In the genomic region with DNA sequence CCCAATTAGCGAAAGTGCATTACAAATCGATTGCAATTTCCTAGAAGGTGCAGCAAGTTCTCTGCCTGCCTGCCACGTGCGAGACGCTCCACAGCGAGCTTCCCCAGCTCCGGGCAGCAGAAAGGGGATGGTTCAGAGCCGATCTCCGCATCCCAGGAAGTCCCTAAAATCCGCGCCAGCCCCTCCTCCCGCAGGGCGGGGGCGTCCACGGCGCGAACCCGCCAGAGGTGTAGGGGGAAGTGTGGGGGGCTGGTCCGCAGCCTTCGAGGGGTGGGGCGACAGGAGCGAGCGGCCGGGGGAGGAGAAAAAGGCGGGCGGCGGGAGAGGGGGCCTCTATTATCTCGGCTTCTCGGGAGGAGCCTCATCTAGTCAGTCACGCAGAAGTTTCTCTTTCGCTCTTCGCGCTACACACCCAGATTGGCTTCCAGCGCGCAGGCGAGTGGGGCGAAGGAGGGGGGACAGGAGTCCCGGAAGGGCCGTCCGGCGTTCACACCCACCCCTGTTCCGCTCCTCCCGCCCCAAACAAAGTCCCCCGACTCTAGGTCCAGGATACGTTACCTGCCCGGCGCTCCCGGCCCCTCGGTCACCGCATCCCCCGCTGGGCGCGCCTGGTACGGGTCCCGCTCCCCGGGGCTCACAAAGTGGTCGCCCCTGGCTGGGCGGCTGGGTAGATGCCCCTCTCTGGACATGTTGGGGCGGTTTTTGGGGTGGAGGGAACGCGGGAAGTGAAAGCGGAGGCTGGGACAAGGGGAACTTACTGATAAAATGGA, we compare ENCODE assay signal across 1 cellular context.
TF ChIP-seq lines count a peak whose summit lies in the region.

No MANE protein-coding gene starts in this region.

TF ChIP-seq in K562, 482 proteins besides CTCF, POLR2A, EP300 and RAD21 (continued from another document and continues in another):
- TF ChIP-seq, protein P1, sequence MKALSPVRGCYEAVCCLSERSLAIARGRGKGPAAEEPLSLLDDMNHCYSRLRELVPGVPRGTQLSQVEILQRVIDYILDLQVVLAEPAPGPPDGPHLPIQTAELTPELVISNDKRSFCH (CRISPR knock-in tag; IDR thresholded peaks at IDR 0.05) = no peak
- TF ChIP-seq, protein P1 (tag; IDR thresholded peaks at IDR 0.05) = no peak
- TF ChIP-seq FOXJ2 (tag; IDR thresholded peaks at IDR 0.05) (no peak), ZNF699 (CRISPR knock-in tag; IDR thresholded peaks at IDR 0.05; ENCODE audit: insufficient replicate concordance) (no peak), PCBP1 (IDR thresholded peaks at IDR 0.05; ENCODE audit: low read depth, low read length, poor library complexity, severe bottlenecking) (peak; percentile 93), ZNF12 (CRISPR knock-in tag; IDR thresholded peaks at IDR 0.05) (no peak), GABPA (tag; conservative IDR thresholded peaks at IDR 0.05; ENCODE audit: low read depth) (peak; percentile 88), NR4A1 (CRISPR knock-in tag; IDR thresholded peaks at IDR 0.05) (no peak), NR4A1 (tag; IDR thresholded peaks at IDR 0.05) (no peak), DNMT1 (IDR thresholded peaks at IDR 0.05) (no peak), RBBP5 (IDR thresholded peaks at IDR 0.05; ENCODE audit: borderline replicate concordance, insufficient read depth, low read length, poor library complexity, severe bottlenecking) (peak; percentile 93), ZZZ3 (IDR thresholded peaks at IDR 0.05) (no peak), NR2C1 (IDR thresholded peaks at IDR 0.05) (no peak), NR2C1 (tag; IDR thresholded peaks at IDR 0.05) (no peak), MAZ (CRISPR knock-in tag; conservative IDR thresholded peaks at IDR 0.05 in 1 of 2, IDR thresholded peaks at IDR 0.05 in 1 of 2) (peak; percentile 96 to 98), DACH1 (IDR thresholded peaks at IDR 0.05; ENCODE audit: partially characterized antibody) (peak; percentile 5), EGR1 (conservative IDR thresholded peaks at IDR 0.05) (peak; percentile 98), MCM5 (IDR thresholded peaks at IDR 0.05; ENCODE audit: low read depth) (no peak), E2F3 (CRISPR knock-in tag; IDR thresholded peaks at IDR 0.05) (0 out of 2 replicates have a peak, but pooled peaks have one; percentile 33), MEF2D (tag; conservative IDR thresholded peaks at IDR 0.05; ENCODE audit: low read depth) (peak; percentile 13; the same call in 1 of the 2 replicates), FOSL1 (tag; conservative IDR thresholded peaks at IDR 0.05) (no peak), KLF6 (CRISPR knock-in tag; IDR thresholded peaks at IDR 0.05; ENCODE audit: borderline replicate concordance) (0 out of 2 replicates have a peak, but pooled peaks have one; percentile 11), ZNF133 (CRISPR knock-in tag; IDR thresholded peaks at IDR 0.05) (no peak), ELF4 (CRISPR knock-in tag; IDR thresholded peaks at IDR 0.05) (no peak; the same call in 1 of the 2 replicates), NR2F6 (CRISPR knock-in tag; IDR thresholded peaks at IDR 0.05) (no peak), SLC30A9 (CRISPR knock-in tag; IDR thresholded peaks at IDR 0.05) (no peak), RB1 (IDR thresholded peaks at IDR 0.05; ENCODE audit: low read depth) (peak; percentile 56), RFX7 (CRISPR knock-in tag; IDR thresholded peaks at IDR 0.05) (0 out of 2 replicates have a peak, but pooled peaks have one; percentile 51), PPARD (CRISPR knock-in tag; IDR thresholded peaks at IDR 0.05) (no peak), ZFP36 (IDR thresholded peaks at IDR 0.05; ENCODE audit: low read depth, low read length, partially characterized antibody) (no peak), ELF2 (CRISPR knock-in tag; IDR thresholded peaks at IDR 0.05) (0 out of 2 replicates have a peak, but pooled peaks have one; percentile 36), MYNN (IDR thresholded peaks at IDR 0.05) (0 out of 2 replicates have a peak, but pooled peaks have one; percentile 25), MYNN (CRISPR knock-in tag; IDR thresholded peaks at IDR 0.05) (no peak), NFATC3 (IDR thresholded peaks at IDR 0.05) (no peak), HDGF (IDR thresholded peaks at IDR 0.05) (no peak), CBX5 (IDR thresholded peaks at IDR 0.05; ENCODE audit: borderline replicate concordance, low read depth) (no peak), SMARCB1 (IDR thresholded peaks at IDR 0.05; ENCODE audit: insufficient read length, low read depth) (no peak), POLR2G (IDR thresholded peaks at IDR 0.05; ENCODE audit: low read depth, low read length) (peak; percentile 87), BMI1 (IDR thresholded peaks at IDR 0.05; ENCODE audit: low read length) (no peak), ASH1L (IDR thresholded peaks at IDR 0.05; ENCODE audit: borderline replicate concordance, low read depth, partially characterized antibody) (no peak), CBFA2T3 (IDR thresholded peaks at IDR 0.05) (no peak)
- TF ChIP-seq, protein P2, sequence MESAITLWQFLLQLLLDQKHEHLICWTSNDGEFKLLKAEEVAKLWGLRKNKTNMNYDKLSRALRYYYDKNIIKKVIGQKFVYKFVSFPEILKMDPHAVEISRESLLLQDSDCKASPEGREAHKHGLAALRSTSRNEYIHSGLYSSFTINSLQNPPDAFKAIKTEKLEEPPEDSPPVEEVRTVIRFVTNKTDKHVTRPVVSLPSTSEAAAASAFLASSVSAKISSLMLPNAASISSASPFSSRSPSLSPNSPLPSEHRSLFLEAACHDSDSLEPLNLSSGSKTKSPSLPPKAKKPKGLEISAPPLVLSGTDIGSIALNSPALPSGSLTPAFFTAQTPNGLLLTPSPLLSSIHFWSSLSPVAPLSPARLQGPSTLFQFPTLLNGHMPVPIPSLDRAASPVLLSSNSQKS (CRISPR knock-in tag; IDR thresholded peaks at IDR 0.05) = no peak
- TF ChIP-seq, protein P3, sequence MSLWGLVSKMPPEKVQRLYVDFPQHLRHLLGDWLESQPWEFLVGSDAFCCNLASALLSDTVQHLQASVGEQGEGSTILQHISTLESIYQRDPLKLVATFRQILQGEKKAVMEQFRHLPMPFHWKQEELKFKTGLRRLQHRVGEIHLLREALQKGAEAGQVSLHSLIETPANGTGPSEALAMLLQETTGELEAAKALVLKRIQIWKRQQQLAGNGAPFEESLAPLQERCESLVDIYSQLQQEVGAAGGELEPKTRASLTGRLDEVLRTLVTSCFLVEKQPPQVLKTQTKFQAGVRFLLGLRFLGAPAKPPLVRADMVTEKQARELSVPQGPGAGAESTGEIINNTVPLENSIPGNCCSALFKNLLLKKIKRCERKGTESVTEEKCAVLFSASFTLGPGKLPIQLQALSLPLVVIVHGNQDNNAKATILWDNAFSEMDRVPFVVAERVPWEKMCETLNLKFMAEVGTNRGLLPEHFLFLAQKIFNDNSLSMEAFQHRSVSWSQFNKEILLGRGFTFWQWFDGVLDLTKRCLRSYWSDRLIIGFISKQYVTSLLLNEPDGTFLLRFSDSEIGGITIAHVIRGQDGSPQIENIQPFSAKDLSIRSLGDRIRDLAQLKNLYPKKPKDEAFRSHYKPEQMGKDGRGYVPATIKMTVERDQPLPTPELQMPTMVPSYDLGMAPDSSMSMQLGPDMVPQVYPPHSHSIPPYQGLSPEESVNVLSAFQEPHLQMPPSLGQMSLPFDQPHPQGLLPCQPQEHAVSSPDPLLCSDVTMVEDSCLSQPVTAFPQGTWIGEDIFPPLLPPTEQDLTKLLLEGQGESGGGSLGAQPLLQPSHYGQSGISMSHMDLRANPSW (CRISPR knock-in tag; IDR thresholded peaks at IDR 0.05) = no peak
- TF ChIP-seq, protein P4, sequence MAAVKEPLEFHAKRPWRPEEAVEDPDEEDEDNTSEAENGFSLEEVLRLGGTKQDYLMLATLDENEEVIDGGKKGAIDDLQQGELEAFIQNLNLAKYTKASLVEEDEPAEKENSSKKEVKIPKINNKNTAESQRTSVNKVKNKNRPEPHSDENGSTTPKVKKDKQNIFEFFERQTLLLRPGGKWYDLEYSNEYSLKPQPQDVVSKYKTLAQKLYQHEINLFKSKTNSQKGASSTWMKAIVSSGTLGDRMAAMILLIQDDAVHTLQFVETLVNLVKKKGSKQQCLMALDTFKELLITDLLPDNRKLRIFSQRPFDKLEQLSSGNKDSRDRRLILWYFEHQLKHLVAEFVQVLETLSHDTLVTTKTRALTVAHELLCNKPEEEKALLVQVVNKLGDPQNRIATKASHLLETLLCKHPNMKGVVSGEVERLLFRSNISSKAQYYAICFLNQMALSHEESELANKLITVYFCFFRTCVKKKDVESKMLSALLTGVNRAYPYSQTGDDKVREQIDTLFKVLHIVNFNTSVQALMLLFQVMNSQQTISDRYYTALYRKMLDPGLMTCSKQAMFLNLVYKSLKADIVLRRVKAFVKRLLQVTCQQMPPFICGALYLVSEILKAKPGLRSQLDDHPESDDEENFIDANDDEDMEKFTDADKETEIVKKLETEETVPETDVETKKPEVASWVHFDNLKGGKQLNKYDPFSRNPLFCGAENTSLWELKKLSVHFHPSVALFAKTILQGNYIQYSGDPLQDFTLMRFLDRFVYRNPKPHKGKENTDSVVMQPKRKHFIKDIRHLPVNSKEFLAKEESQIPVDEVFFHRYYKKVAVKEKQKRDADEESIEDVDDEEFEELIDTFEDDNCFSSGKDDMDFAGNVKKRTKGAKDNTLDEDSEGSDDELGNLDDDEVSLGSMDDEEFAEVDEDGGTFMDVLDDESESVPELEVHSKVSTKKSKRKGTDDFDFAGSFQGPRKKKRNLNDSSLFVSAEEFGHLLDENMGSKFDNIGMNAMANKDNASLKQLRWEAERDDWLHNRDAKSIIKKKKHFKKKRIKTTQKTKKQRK (IDR thresholded peaks at IDR 0.05; ENCODE audit: borderline replicate concordance, low read depth, low read length) = no peak
- TF ChIP-seq, protein P5, sequence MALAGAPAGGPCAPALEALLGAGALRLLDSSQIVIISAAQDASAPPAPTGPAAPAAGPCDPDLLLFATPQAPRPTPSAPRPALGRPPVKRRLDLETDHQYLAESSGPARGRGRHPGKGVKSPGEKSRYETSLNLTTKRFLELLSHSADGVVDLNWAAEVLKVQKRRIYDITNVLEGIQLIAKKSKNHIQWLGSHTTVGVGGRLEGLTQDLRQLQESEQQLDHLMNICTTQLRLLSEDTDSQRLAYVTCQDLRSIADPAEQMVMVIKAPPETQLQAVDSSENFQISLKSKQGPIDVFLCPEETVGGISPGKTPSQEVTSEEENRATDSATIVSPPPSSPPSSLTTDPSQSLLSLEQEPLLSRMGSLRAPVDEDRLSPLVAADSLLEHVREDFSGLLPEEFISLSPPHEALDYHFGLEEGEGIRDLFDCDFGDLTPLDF (CRISPR knock-in tag; IDR thresholded peaks at IDR 0.05) = peak; percentile 79; the same call in 1 of the 2 replicates
- TF ChIP-seq, protein P6, sequence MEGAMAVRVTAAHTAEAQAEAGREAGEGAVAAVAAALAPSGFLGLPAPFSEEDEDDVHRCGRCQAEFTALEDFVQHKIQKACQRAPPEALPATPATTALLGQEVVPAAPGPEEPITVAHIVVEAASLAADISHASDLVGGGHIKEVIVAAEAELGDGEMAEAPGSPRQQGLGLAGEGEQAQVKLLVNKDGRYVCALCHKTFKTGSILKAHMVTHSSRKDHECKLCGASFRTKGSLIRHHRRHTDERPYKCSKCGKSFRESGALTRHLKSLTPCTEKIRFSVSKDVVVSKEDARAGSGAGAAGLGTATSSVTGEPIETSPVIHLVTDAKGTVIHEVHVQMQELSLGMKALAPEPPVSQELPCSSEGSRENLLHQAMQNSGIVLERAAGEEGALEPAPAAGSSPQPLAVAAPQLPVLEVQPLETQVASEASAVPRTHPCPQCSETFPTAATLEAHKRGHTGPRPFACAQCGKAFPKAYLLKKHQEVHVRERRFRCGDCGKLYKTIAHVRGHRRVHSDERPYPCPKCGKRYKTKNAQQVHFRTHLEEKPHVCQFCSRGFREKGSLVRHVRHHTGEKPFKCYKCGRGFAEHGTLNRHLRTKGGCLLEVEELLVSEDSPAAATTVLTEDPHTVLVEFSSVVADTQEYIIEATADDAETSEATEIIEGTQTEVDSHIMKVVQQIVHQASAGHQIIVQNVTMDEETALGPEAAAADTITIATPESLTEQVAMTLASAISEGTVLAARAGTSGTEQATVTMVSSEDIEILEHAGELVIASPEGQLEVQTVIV (CRISPR knock-in tag; IDR thresholded peaks at IDR 0.05; ENCODE audit: borderline replicate concordance) = no peak
- TF ChIP-seq, protein P7, sequence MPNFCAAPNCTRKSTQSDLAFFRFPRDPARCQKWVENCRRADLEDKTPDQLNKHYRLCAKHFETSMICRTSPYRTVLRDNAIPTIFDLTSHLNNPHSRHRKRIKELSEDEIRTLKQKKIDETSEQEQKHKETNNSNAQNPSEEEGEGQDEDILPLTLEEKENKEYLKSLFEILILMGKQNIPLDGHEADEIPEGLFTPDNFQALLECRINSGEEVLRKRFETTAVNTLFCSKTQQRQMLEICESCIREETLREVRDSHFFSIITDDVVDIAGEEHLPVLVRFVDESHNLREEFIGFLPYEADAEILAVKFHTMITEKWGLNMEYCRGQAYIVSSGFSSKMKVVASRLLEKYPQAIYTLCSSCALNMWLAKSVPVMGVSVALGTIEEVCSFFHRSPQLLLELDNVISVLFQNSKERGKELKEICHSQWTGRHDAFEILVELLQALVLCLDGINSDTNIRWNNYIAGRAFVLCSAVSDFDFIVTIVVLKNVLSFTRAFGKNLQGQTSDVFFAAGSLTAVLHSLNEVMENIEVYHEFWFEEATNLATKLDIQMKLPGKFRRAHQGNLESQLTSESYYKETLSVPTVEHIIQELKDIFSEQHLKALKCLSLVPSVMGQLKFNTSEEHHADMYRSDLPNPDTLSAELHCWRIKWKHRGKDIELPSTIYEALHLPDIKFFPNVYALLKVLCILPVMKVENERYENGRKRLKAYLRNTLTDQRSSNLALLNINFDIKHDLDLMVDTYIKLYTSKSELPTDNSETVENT (CRISPR knock-in tag; IDR thresholded peaks at IDR 0.05) = peak; percentile 28; the same call in 1 of the 2 replicates
- TF ChIP-seq, protein P8, sequence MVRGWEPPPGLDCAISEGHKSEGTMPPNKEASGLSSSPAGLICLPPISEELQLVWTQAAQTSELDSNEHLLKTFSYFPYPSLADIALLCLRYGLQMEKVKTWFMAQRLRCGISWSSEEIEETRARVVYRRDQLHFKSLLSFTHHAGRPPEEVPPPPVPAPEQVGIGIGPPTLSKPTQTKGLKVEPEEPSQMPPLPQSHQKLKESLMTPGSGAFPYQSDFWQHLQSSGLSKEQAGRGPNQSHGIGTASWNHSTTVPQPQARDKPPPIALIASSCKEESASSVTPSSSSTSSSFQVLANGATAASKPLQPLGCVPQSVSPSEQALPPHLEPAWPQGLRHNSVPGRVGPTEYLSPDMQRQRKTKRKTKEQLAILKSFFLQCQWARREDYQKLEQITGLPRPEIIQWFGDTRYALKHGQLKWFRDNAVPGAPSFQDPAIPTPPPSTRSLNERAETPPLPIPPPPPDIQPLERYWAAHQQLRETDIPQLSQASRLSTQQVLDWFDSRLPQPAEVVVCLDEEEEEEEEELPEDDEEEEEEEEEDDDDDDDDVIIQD (CRISPR knock-in tag; IDR thresholded peaks at IDR 0.05) = no peak
- TF ChIP-seq, protein P9, sequence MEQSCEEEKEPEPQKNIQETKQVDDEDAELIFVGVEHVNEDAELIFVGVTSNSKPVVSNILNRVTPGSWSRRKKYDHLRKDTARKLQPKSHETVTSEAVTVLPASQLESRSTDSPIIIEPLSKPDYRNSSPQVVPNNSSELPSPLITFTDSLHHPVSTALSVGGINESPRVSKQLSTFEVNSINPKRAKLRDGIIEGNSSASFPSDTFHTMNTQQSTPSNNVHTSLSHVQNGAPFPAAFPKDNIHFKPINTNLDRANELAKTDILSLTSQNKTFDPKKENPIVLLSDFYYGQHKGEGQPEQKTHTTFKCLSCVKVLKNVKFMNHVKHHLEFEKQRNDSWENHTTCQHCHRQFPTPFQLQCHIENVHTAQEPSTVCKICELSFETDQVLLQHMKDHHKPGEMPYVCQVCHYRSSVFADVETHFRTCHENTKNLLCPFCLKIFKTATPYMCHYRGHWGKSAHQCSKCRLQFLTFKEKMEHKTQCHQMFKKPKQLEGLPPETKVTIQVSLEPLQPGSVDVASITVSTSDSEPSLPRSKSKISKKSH (CRISPR knock-in tag; IDR thresholded peaks at IDR 0.05) = no peak
